ENCODE assay signal across 2 cellular contexts in genomic region chr7:5481241-5482019, GRCh38.
TF ChIP-seq lines count a peak whose summit lies in the region.

No MANE protein-coding gene starts in this region.

TF ChIP-seq in GM23338, 12 proteins besides CTCF, POLR2A, EP300 and RAD21:
- TF ChIP-seq EZH2phosphoT487 (IDR thresholded peaks at IDR 0.05; ENCODE audit: unreplicated experiment) (no peak), REST (IDR thresholded peaks at IDR 0.05; ENCODE audit: unreplicated experiment) (no peak), POLR2AphosphoS5 (IDR thresholded peaks at IDR 0.05; ENCODE audit: low read depth) (no peak), CREB1 (CRISPR knock-in tag; IDR thresholded peaks at IDR 0.05; ENCODE audit: low read depth) (no peak), STAT1 (IDR thresholded peaks at IDR 0.05; ENCODE audit: unreplicated experiment) (no peak), ZNF331 (CRISPR knock-in tag; IDR thresholded peaks at IDR 0.05; ENCODE audit: low read depth) (no peak), NANOG (IDR thresholded peaks at IDR 0.05; ENCODE audit: borderline replicate concordance) (no peak), JUNB (IDR thresholded peaks at IDR 0.05; ENCODE audit: unreplicated experiment) (no peak), ZNF114 (CRISPR knock-in tag; IDR thresholded peaks at IDR 0.05) (no peak), ETS1 (IDR thresholded peaks at IDR 0.05) (no peak), EZH2 (IDR thresholded peaks at IDR 0.05; ENCODE audit: low read depth, unreplicated experiment) (no peak)
- TF ChIP-seq, protein P1, sequence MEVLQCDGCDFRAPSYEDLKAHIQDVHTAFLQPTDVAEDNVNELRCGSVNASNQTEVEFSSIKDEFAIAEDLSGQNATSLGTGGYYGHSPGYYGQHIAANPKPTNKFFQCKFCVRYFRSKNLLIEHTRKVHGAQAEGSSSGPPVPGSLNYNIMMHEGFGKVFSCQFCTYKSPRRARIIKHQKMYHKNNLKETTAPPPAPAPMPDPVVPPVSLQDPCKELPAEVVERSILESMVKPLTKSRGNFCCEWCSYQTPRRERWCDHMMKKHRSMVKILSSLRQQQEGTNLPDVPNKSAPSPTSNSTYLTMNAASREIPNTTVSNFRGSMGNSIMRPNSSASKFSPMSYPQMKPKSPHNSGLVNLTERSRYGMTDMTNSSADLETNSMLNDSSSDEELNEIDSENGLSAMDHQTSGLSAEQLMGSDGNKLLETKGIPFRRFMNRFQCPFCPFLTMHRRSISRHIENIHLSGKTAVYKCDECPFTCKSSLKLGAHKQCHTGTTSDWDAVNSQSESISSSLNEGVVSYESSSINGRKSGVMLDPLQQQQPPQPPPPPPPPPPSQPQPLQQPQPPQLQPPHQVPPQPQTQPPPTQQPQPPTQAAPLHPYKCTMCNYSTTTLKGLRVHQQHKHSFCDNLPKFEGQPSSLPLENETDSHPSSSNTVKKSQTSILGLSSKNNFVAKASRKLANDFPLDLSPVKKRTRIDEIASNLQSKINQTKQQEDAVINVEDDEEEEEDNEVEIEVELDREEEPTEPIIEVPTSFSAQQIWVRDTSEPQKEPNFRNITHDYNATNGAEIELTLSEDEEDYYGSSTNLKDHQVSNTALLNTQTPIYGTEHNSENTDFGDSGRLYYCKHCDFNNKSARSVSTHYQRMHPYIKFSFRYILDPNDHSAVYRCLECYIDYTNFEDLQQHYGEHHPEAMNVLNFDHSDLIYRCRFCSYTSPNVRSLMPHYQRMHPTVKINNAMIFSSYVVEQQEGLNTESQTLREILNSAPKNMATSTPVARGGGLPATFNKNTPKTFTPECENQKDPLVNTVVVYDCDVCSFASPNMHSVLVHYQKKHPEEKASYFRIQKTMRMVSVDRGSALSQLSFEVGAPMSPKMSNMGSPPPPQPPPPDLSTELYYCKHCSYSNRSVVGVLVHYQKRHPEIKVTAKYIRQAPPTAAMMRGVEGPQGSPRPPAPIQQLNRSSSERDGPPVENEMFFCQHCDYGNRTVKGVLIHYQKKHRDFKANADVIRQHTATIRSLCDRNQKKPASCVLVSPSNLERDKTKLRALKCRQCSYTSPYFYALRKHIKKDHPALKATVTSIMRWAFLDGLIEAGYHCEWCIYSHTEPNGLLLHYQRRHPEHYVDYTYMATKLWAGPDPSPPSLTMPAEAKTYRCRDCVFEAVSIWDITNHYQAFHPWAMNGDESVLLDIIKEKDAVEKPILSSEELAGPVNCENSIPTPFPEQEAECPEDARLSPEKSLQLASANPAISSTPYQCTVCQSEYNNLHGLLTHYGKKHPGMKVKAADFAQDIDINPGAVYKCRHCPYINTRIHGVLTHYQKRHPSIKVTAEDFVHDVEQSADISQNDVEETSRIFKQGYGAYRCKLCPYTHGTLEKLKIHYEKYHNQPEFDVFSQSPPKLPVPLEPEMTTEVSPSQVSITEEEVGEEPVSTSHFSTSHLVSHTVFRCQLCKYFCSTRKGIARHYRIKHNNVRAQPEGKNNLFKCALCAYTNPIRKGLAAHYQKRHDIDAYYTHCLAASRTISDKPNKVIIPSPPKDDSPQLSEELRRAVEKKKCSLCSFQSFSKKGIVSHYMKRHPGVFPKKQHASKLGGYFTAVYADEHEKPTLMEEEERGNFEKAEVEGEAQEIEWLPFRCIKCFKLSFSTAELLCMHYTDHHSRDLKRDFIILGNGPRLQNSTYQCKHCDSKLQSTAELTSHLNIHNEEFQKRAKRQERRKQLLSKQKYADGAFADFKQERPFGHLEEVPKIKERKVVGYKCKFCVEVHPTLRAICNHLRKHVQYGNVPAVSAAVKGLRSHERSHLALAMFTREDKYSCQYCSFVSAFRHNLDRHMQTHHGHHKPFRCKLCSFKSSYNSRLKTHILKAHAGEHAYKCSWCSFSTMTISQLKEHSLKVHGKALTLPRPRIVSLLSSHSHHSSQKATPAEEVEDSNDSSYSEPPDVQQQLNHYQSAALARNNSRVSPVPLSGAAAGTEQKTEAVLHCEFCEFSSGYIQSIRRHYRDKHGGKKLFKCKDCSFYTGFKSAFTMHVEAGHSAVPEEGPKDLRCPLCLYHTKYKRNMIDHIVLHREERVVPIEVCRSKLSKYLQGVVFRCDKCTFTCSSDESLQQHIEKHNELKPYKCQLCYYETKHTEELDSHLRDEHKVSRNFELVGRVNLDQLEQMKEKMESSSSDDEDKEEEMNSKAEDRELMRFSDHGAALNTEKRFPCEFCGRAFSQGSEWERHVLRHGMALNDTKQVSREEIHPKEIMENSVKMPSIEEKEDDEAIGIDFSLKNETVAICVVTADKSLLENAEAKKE (CRISPR knock-in tag; IDR thresholded peaks at IDR 0.05), result no peak
TF ChIP-seq in GM23338: peak in this region for 0.

TF ChIP-seq in K562, 482 proteins besides CTCF, POLR2A, EP300 and RAD21:
- TF ChIP-seq ZBTB33 (CRISPR knock-in tag; IDR thresholded peaks at IDR 0.05), result peak; percentile 53
- TF ChIP-seq, protein P2, sequence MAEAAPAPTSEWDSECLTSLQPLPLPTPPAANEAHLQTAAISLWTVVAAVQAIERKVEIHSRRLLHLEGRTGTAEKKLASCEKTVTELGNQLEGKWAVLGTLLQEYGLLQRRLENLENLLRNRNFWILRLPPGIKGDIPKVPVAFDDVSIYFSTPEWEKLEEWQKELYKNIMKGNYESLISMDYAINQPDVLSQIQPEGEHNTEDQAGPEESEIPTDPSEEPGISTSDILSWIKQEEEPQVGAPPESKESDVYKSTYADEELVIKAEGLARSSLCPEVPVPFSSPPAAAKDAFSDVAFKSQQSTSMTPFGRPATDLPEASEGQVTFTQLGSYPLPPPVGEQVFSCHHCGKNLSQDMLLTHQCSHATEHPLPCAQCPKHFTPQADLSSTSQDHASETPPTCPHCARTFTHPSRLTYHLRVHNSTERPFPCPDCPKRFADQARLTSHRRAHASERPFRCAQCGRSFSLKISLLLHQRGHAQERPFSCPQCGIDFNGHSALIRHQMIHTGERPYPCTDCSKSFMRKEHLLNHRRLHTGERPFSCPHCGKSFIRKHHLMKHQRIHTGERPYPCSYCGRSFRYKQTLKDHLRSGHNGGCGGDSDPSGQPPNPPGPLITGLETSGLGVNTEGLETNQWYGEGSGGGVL (CRISPR knock-in tag; IDR thresholded peaks at IDR 0.05), result no peak
